8 cellular contexts compared by ENCODE assay signal in the genomic region with DNA sequence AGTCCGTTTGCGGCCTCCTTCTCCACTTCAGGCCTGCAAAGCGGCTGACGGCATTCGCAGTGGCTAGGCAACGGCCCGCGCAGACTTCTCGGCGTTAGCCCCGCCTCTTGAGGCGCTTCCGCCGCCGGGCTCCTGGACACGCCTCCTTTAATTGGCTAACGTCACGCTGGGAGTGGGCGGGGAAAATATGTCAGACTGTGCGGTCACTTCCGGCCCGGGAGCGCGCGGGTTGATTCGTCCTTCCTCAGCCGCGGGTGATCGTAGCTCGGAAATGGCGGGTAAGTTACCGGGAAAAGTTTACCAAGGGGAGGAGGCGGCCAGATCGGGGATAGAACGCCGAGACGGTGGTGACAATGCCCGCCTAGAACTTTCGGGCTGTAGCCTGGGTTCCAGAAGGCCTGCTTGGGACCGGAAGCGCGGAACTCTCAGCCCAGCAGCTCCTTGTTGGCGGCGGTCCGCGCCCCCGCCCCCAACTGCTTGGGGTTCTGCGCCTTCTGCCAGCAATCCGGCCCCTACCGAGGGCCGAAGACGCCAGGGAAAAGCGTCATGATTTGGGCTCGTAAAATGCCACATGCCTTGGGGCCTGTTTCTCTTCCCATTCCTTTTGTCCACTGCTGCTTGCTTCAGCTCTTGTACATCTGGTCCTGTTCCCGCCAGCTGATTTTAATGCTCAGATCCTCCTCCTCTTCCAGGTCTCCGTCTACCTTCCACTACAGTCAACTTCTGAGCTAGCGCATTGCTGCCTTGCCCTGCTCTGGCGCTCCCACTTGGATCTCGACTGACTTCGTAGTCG. TPM values are rescaled to one million over a fixed set of nuclear protein-coding genes. Genes with fewer than 3 reads are reported as not detected.
A peak's percentile ranks its signal among the peaks of the same experiment; 100 is the strongest.
DNase-seq lines count a peak whose midpoint lies in the region; ATAC-seq and TF ChIP-seq lines count a peak whose summit lies in the region.

A gene with protein sequence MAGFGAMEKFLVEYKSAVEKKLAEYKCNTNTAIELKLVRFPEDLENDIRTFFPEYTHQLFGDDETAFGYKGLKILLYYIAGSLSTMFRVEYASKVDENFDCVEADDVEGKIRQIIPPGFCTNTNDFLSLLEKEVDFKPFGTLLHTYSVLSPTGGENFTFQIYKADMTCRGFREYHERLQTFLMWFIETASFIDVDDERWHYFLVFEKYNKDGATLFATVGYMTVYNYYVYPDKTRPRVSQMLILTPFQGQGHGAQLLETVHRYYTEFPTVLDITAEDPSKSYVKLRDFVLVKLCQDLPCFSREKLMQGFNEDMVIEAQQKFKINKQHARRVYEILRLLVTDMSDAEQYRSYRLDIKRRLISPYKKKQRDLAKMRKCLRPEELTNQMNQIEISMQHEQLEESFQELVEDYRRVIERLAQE (plus strand): TSS at position 232 of the 793 bp plus-strand sequence. CDS start 40 bp downstream, at position 272.

- H3K9me3 ChIP-seq in breast epithelium: no peaks in the 10 kb centered on the region
- peaks cover 2% of the 10 kb centered on the region for H3K9me3 ChIP-seq in iPS-18c (ENCODE audit: control insufficient read depth, insufficient read depth, low read length)
- no peaks in the 10 kb centered on the region for H3K9me3 ChIP-seq in skeletal muscle tissue (ENCODE audit: control insufficient read depth in 3 of 3, low read length in 3 of 3)

- H3K27ac ChIP-seq in ACC112 (ENCODE audit: low read depth, low read length) (peak within 1 kb of the TSS; percentile 91), VCaP (peak within 1 kb of the TSS; percentile 77), breast epithelium (peak within 1 kb of the TSS; percentile 96 to 99), skeletal muscle tissue (ENCODE audit: low read depth, low read length) (peak within 1 kb of the TSS; percentile 97)

- peaks cover 45% of the 10 kb centered on the region for H3K79me2 ChIP-seq in ACC112 (ENCODE audit: control insufficient read depth, insufficient read depth, low read length, unreplicated experiment)

- H2AFZ ChIP-seq in ACC112 (ENCODE audit: low read length, unreplicated experiment): peak within 1 kb of the TSS; percentile 97

- no peak for TF ChIP-seq CTCF in VCaP (conservative IDR thresholded peaks at IDR 0.05)
- no peak for TF ChIP-seq CTCF in breast epithelium (IDR thresholded peaks at IDR 0.05)

- ATAC-seq in GM18870 (IDR thresholded peaks at IDR 0.05; ENCODE audit: unreplicated experiment) (peak; percentile 88), HG03135 (IDR thresholded peaks at IDR 0.05; ENCODE audit: unreplicated experiment) (peak; percentile 96)

- H3K4me3 ChIP-seq in ACC112 (ENCODE audit: low read depth, low read length) (peak within 1 kb of the TSS; percentile 93), breast epithelium (peak within 1 kb of the TSS; percentile 65 to 78 (median 77)), iPS-18c (ENCODE audit: insufficient read depth, low read depth, low read length) (peak within 1 kb of the TSS; percentile 99), skeletal muscle tissue (ENCODE audit: low read length in 3 of 3) (peak within 1 kb of the TSS; percentile 92 to 99 (median 97))

- H3K4me1 ChIP-seq in ACC112 (ENCODE audit: control insufficient read depth, insufficient read depth, low read length, unreplicated experiment) (peaks cover 17% of the 10 kb centered on the region), breast epithelium (peaks cover 0 to 11% of the 10 kb centered on the region in 2 donors), skeletal muscle tissue (ENCODE audit: control insufficient read depth in 3 of 3, insufficient read depth in 3 of 3, low read length in 3 of 3) (peaks cover 13 to 28% (median 16%) of the 10 kb centered on the region in 3 donors)

- peak; percentile 96 for DNase-seq in NCI-H2196 treated with DMSO at 0.1 percent for 48 hours (lab: John Stamatoyannopoulos, UW; ENCODE audit: unreplicated experiment)
- peak; percentile 96 to 98 for DNase-seq in breast epithelium (ENCODE audit: low spot score in 2 of 2)

- H3K36me3 ChIP-seq in ACC112 (ENCODE audit: insufficient read depth, low read length): peaks cover 7% of the 10 kb centered on the region
- peaks cover 4% of the 10 kb centered on the region for H3K36me3 ChIP-seq in breast epithelium
- peaks cover 0 to 5% (median 3%) of the 10 kb centered on the region in 3 donors for H3K36me3 ChIP-seq in skeletal muscle tissue (ENCODE audit: control insufficient read depth in 3 of 3, insufficient read depth in 3 of 3, low read length in 3 of 3)

- intact Hi-C loops in breast epithelium (cut with DNase I; ENCODE audit: low total_unique reads): loop anchor here (5.0 kb wide), 1 partner anchor 1025 kb away; no protein-coding TSS in a partner anchor

- TF ChIP-seq POLR2A in breast epithelium (IDR thresholded peaks at IDR 0.05): no peak

- H3K9ac ChIP-seq in skeletal muscle tissue (ENCODE audit: low read depth in 1 of 3, low read length in 3 of 3): peak within 1 kb of the TSS; percentile 94 to 100 (median 94)

- H3K27me3 ChIP-seq in ACC112 (ENCODE audit: insufficient read depth, low read length): no peaks in the 10 kb centered on the region
- H3K27me3 ChIP-seq in breast epithelium: no peaks in the 10 kb centered on the region
- H3K27me3 ChIP-seq in skeletal muscle tissue (ENCODE audit: control insufficient read depth in 3 of 3, insufficient read depth in 3 of 3, low read length in 3 of 3): no peaks in the 10 kb centered on the region

RNA-seq across cellular contexts. Expression of the gene that starts here (rescaled TPM):
- total RNA-seq in breast epithelium (10 to 100 TPM; 24.0 to 53.4 (median 35.4) TPM), skeletal muscle tissue (32.4 TPM)

Comparison
In these comparisons a context has a peak if more than half of its experiments do, and no peak if none do; other contexts are left out.
1. Peak in every context shown above with its lines: DNase-seq, ATAC-seq, H3K4me3 ChIP-seq and H3K27ac ChIP-seq.